In the genomic region with DNA sequence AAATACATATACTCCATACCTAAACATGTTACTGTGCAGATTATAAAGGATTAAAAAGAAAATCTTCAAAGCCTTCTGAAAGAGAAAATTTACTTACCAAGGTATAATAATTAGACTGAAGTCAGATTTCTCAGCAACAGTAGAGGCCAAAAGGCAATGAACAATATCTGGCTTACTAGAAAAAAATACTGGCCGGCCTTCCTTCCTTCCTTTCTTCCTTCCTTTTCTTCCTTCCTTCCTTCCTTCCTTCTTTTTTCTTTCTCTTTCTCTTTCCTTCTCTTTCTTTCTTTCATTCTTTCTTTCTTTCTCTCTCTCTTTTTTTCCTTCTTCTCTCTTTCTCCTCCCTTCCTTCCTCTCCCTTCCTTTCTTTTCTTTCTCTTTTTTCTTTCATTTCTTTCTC, we compare ENCODE assay signal across 18 cellular contexts.
DNase-seq lines count a peak whose midpoint lies in the region; ATAC-seq and TF ChIP-seq lines count a peak whose summit lies in the region.
"Had no signal": no experiment of that assay in that cellular context is flagged by ENCODE, and none has a peak within 500 bp of the region (broad histone marks: within the 10 kb centered on the region; RNA-seq: fewer than 3 reads in every experiment).

No MANE protein-coding gene starts in this region.

- H3K4me3 Mint-ChIP-seq in CD4-positive, alpha-beta T cell: no peak overlapping the region
- no peak overlapping the region for H3K4me3 Mint-ChIP-seq in naive B cell
- H3K4me3 Mint-ChIP-seq in stimulated activated naive B cell treated with anti-CD40 and anti-IgM and Interleukin-4, amounts not matched to agents 10 μg/mL and 1 μg/mL and 100 μg/mL, for 72 hours: no peak overlapping the region
- H3K4me3 Mint-ChIP-seq in activated naive CD4-positive, alpha-beta T cell treated with anti-CD3 and anti-CD28 coated beads, Interleukin-2, amount 10 ng/mL, durations not matched to agents 7 days and 5 days: no peak overlapping the region
- H3K4me3 Mint-ChIP-seq: CD4-positive, CD25-positive, alpha-beta regulatory T cell; CD8-positive, alpha-beta memory T cell; GM23338; HFFc6 had no signal

- peaks cover 21% of the 10 kb centered on the region; the same call in 1 of the 2 replicates for H3F3A ChIP-seq in SU-DHL-6 (ENCODE audit: insufficient read depth)

- H3K27ac Mint-ChIP-seq in CD4-positive, alpha-beta T cell: no peak overlapping the region
- H3K27ac Mint-ChIP-seq in naive B cell: peak overlapping the region in 4 of 6 donors; percentile 40 to 95 (median 80)
- H3K27ac Mint-ChIP-seq in stimulated activated naive B cell treated with anti-CD40 and anti-IgM and Interleukin-4, amounts not matched to agents 10 μg/mL and 1 μg/mL and 100 μg/mL, for 72 hours: peak overlapping the region; percentile 70
- H3K27ac Mint-ChIP-seq in activated naive CD4-positive, alpha-beta T cell treated with anti-CD3 and anti-CD28 coated beads, Interleukin-2, amount 10 ng/mL, durations not matched to agents 7 days and 5 days: no peak overlapping the region
- H3K27ac Mint-ChIP-seq: CD4-positive, CD25-positive, alpha-beta regulatory T cell; CD8-positive, alpha-beta memory T cell; GM23338; HFFc6 had no signal

- H3K36me3 ChIP-seq in SU-DHL-6 (ENCODE audit: low read length): no peaks in the 10 kb centered on the region
- no peaks in the 10 kb centered on the region for H3K36me3 ChIP-seq in sigmoid colon
- H3K36me3 ChIP-seq: BLaER1, HAP-1 had no signal

- intact Hi-C loops in CD4-positive, alpha-beta T cell (cut with DNase I, micrococcal nuclease): no loop called here
- intact Hi-C loops in sigmoid colon (cut with DNase I): no loop called here

- peak; percentile 26 for TF ChIP-seq CTCF in CD4-positive, alpha-beta T cell (IDR thresholded peaks at IDR 0.05)
- no peak for TF ChIP-seq CTCF in SU-DHL-6 (IDR thresholded peaks at IDR 0.05; ENCODE audit: insufficient read depth, low read length, poor library complexity, severe bottlenecking)
- TF ChIP-seq CTCF in sigmoid colon (IDR thresholded peaks at IDR 0.05): no peak
- no peak for TF ChIP-seq CTCF in GM10266 (IDR thresholded peaks at IDR 0.05; ENCODE audit: control insufficient read depth, insufficient read depth, low read depth, missing control alignments)

- POLR2A ChIA-PET in CD4-positive, alpha-beta T cell (lab: Charles Lee): no interaction called here

- H4K20me1 ChIP-seq in SU-DHL-6 (ENCODE audit: low read depth, low read length): no peaks in the 10 kb centered on the region
- H4K20me1 ChIP-seq: BLaER1 had no signal

- TF ChIP-seq EP300 in sigmoid colon (IDR thresholded peaks at IDR 0.05): no peak

- WGBS in sigmoid colon, 2 donors: 86 to 92% methylated on average over 1 of the region's 1 CpG

- H3K9me3 Mint-ChIP-seq in CD4-positive, alpha-beta T cell: peaks cover 5% of the 10 kb centered on the region
- peaks cover 5 to 82% (median 71%) of the 10 kb centered on the region in 7 donors for H3K9me3 Mint-ChIP-seq in naive B cell
- H3K9me3 Mint-ChIP-seq in stimulated activated naive B cell treated with anti-CD40 and anti-IgM and Interleukin-4, amounts not matched to agents 10 μg/mL and 1 μg/mL and 100 μg/mL, for 72 hours: peaks cover 9 to 17% of the 10 kb centered on the region in 2 donors
- H3K9me3 Mint-ChIP-seq in activated naive CD4-positive, alpha-beta T cell treated with anti-CD3 and anti-CD28 coated beads, Interleukin-2, amount 10 ng/mL, durations not matched to agents 7 days and 5 days: no peaks in the 10 kb centered on the region

- H3K27ac ChIP-seq in CD4-positive, alpha-beta T cell (ENCODE audit: low read depth, low read length): no peak overlapping the region
- H3K27ac ChIP-seq in SU-DHL-6 (ENCODE audit: low read depth, low read length) (peak overlapping the region; percentile 43; the same call in 1 of the 2 replicates), sigmoid colon (no peak overlapping the region)
- H3K27ac ChIP-seq: BLaER1, C4-2B had no signal

- H3K4me3 ChIP-seq in SU-DHL-6 (ENCODE audit: insufficient read depth, low read length, poor library complexity, severe bottlenecking): no peak overlapping the region
- H3K4me3 ChIP-seq in sigmoid colon: no peak overlapping the region
- H3K4me3 ChIP-seq: BLaER1, GM23338, HAP-1 had no signal

- no peaks in the 10 kb centered on the region for H3K9me3 ChIP-seq in CD4-positive, alpha-beta T cell (ENCODE audit: control insufficient read depth, low read length)
- H3K9me3 ChIP-seq in SU-DHL-6 (ENCODE audit: insufficient read depth, low read length) (no peaks in the 10 kb centered on the region), sigmoid colon (no peaks in the 10 kb centered on the region)
- H3K9me3 ChIP-seq: BLaER1, HAP-1 had no signal

- no peaks in the 10 kb centered on the region for H3K9me2 ChIP-seq in SU-DHL-6 (replicated peaks; ENCODE audit: insufficient read depth, low read length)

- no peak overlapping the region for H3K9ac ChIP-seq in SU-DHL-6 (ENCODE audit: low read length)
- H3K9ac ChIP-seq: BLaER1 had no signal

- no peak for TF ChIP-seq POLR2A in sigmoid colon (IDR thresholded peaks at IDR 0.05)

- CTCF ChIA-PET in CD4-positive, alpha-beta T cell (lab: Charles Lee): no interaction called here
- CTCF ChIA-PET in activated naive CD4-positive, alpha-beta T cell treated with anti-CD3 and anti-CD28 coated beads, Interleukin-2, amount 10 ng/mL, durations not matched to agents 7 days and 5 days (lab: Charles Lee): no interaction called here

- ATAC-seq in CD4-positive, alpha-beta T cell (ENCODE audit: poor library complexity): no peak
- no peak for ATAC-seq in naive B cell (ENCODE audit: low read depth in 2 of 2)
- no peak for ATAC-seq in stimulated activated naive B cell treated with anti-CD40 and anti-IgM and Interleukin-4, amounts not matched to agents 10 μg/mL and 1 μg/mL and 100 μg/mL, for 72 hours (replicated peaks)
- ATAC-seq: GM23338 had no signal

- peak overlapping the region; percentile 48 for H3K4me2 ChIP-seq in SU-DHL-6 (ENCODE audit: low read depth, low read length, poor library complexity, severe bottlenecking)
- H3K4me2 ChIP-seq: BLaER1, GM23338 had no signal

- no peak overlapping the region for H2AFZ ChIP-seq in SU-DHL-6 (ENCODE audit: low read depth, low read length, severe bottlenecking)
- H2AFZ ChIP-seq: GM23338 had no signal

- H3K36me3 Mint-ChIP-seq in CD4-positive, alpha-beta T cell (ENCODE audit: low read depth): no peaks in the 10 kb centered on the region
- peaks cover 23 to 39% of the 10 kb centered on the region in 2 donors for H3K36me3 Mint-ChIP-seq in naive B cell
- peaks cover 13 to 15% of the 10 kb centered on the region in 2 donors for H3K36me3 Mint-ChIP-seq in stimulated activated naive B cell treated with anti-CD40 and anti-IgM and Interleukin-4, amounts not matched to agents 10 μg/mL and 1 μg/mL and 100 μg/mL, for 72 hours
- no peaks in the 10 kb centered on the region for H3K36me3 Mint-ChIP-seq in activated naive CD4-positive, alpha-beta T cell treated with anti-CD3 and anti-CD28 coated beads, Interleukin-2, amount 10 ng/mL, durations not matched to agents 7 days and 5 days
- H3K36me3 Mint-ChIP-seq: CD4-positive, CD25-positive, alpha-beta regulatory T cell; CD8-positive, alpha-beta memory T cell had no signal

- H3K4me1 ChIP-seq in sigmoid colon: no peaks in the 10 kb centered on the region
- H3K4me1 ChIP-seq: HAP-1 had no signal

- no peak for DNase-seq in CD4-positive, alpha-beta T cell
- no peak for DNase-seq in naive B cell
- no peak for DNase-seq in stimulated activated naive B cell treated with anti-CD40 and anti-IgM and Interleukin-4, amounts not matched to agents 10 μg/mL and 1 μg/mL and 100 μg/mL, for 72 hours
- DNase-seq in activated naive CD4-positive, alpha-beta T cell treated with anti-CD3 and anti-CD28 coated beads, Interleukin-2, amount 10 ng/mL, durations not matched to agents 7 days and 5 days: no peak
- no peak for DNase-seq in sigmoid colon
- no peak for DNase-seq in GM10266 (ENCODE audit: extremely low spot score)
- DNase-seq: CD4-positive, CD25-positive, alpha-beta regulatory T cell; CD8-positive, alpha-beta memory T cell; DMS 273 treated with DMSO at 0.1 percent for 48 hours; DMS79; EL; GDM1; HFFc6 had no signal

- no peaks in the 10 kb centered on the region for H3K4me1 Mint-ChIP-seq in CD4-positive, alpha-beta T cell (ENCODE audit: low read depth)
- peaks cover 12 to 26% (median 24%) of the 10 kb centered on the region in 3 donors for H3K4me1 Mint-ChIP-seq in naive B cell
- H3K4me1 Mint-ChIP-seq in stimulated activated naive B cell treated with anti-CD40 and anti-IgM and Interleukin-4, amounts not matched to agents 10 μg/mL and 1 μg/mL and 100 μg/mL, for 72 hours: peaks cover 12% of the 10 kb centered on the region in 2 donors
- H3K4me1 Mint-ChIP-seq in activated naive CD4-positive, alpha-beta T cell treated with anti-CD3 and anti-CD28 coated beads, Interleukin-2, amount 10 ng/mL, durations not matched to agents 7 days and 5 days: no peaks in the 10 kb centered on the region
- H3K4me1 Mint-ChIP-seq: CD4-positive, CD25-positive, alpha-beta regulatory T cell; CD8-positive, alpha-beta memory T cell; GM23338 had no signal

- no peaks in the 10 kb centered on the region for H3K27me3 ChIP-seq in CD4-positive, alpha-beta T cell (ENCODE audit: control insufficient read depth, insufficient read depth, low read length)
- no peaks in the 10 kb centered on the region for H3K27me3 ChIP-seq in SU-DHL-6 (ENCODE audit: low read length)
- H3K27me3 ChIP-seq in sigmoid colon: no peaks in the 10 kb centered on the region
- H3K27me3 ChIP-seq: BLaER1 had no signal

- H3K27me3 Mint-ChIP-seq in CD4-positive, alpha-beta T cell: no peaks in the 10 kb centered on the region
- no peaks in the 10 kb centered on the region for H3K27me3 Mint-ChIP-seq in naive B cell
- H3K27me3 Mint-ChIP-seq in stimulated activated naive B cell treated with anti-CD40 and anti-IgM and Interleukin-4, amounts not matched to agents 10 μg/mL and 1 μg/mL and 100 μg/mL, for 72 hours: no peaks in the 10 kb centered on the region
- H3K27me3 Mint-ChIP-seq in activated naive CD4-positive, alpha-beta T cell treated with anti-CD3 and anti-CD28 coated beads, Interleukin-2, amount 10 ng/mL, durations not matched to agents 7 days and 5 days: peaks cover 3% of the 10 kb centered on the region
- H3K27me3 Mint-ChIP-seq: CD4-positive, CD25-positive, alpha-beta regulatory T cell; CD8-positive, alpha-beta memory T cell had no signal

- no peaks in the 10 kb centered on the region for H3K79me2 ChIP-seq in SU-DHL-6 (ENCODE audit: insufficient read depth, low read length)

Comparison
In these comparisons a context has a peak if more than half of its experiments do, and no peak if none do; other contexts are left out.
1. H3K27ac Mint-ChIP-seq: peak in naive B cell (4 of 6) and stimulated activated naive B cell treated with anti-CD40 and anti-IgM and Interleukin-4, amounts not matched to agents 10 μg/mL and 1 μg/mL and 100 μg/mL, for 72 hours (single experiment); none in CD4-positive, alpha-beta T cell (single experiment) and activated naive CD4-positive, alpha-beta T cell treated with anti-CD3 and anti-CD28 coated beads, Interleukin-2, amount 10 ng/mL, durations not matched to agents 7 days and 5 days (single experiment).